19 cellular contexts compared by ENCODE assay signal in genomic region chr12:114371250-114371649, GRCh38. TPM values are rescaled to one million over a fixed set of nuclear protein-coding genes. Genes with fewer than 3 reads are reported as not detected.
DNase-seq lines count a peak whose midpoint lies in the region; ATAC-seq and TF ChIP-seq lines count a peak whose summit lies in the region.
"Had no signal": no experiment of that assay in that cellular context is flagged by ENCODE, and none has a peak within 500 bp of the region (broad histone marks: within the 10 kb centered on the region; RNA-seq: fewer than 3 reads in every experiment).

No MANE protein-coding gene starts in this region.

- no peak overlapping the region for H3K9ac ChIP-seq in neuronal stem cell (ENCODE audit: low read depth, low read length, poor library complexity)
- H3K9ac ChIP-seq: KMS-11 had no signal

- peaks cover 0 to 4% of the 10 kb centered on the region in 2 donors for H3K4me1 Mint-ChIP-seq in stimulated activated naive B cell treated with anti-CD40 and anti-IgM and Interleukin-4, amounts not matched to agents 10 μg/mL and 1 μg/mL and 100 μg/mL, for 72 hours
- H3K4me1 Mint-ChIP-seq: CD14-positive monocyte had no signal

- no peaks in the 10 kb centered on the region for H3K79me1 ChIP-seq in neuronal stem cell (ENCODE audit: low read depth, low read length)

- H4K8ac ChIP-seq in neuronal stem cell (ENCODE audit: low read depth, low read length) = no peak overlapping the region

- no CpG with 5 or more reads among the region's 13 CpGs for WGBS in neuronal stem cell (ENCODE audit: extremely low coverage in 2 of 2, insufficient read length in 2 of 2, insufficient replicate concordance in 1 of 2), 2 donors

- no peak overlapping the region for H2BK15ac ChIP-seq in neuronal stem cell (ENCODE audit: low read length)

- H2BK120ac ChIP-seq in neuronal stem cell (ENCODE audit: low read depth, low read length) = no peak overlapping the region

- no peak overlapping the region for H3K23ac ChIP-seq in neuronal stem cell (ENCODE audit: low read depth, low read length, poor library complexity)

- H2AK5ac ChIP-seq in neuronal stem cell (ENCODE audit: low read depth, low read length) = no peak overlapping the region

- H3K4me3 Mint-ChIP-seq in stimulated activated naive B cell treated with anti-CD40 and anti-IgM and Interleukin-4, amounts not matched to agents 10 μg/mL and 1 μg/mL and 100 μg/mL, for 72 hours = no peak overlapping the region
- H3K4me3 Mint-ChIP-seq: CD14-positive monocyte had no signal

- no peak overlapping the region for H2BK5ac ChIP-seq in neuronal stem cell (ENCODE audit: low read length)

- H3K9me3 Mint-ChIP-seq in stimulated activated naive B cell treated with anti-CD40 and anti-IgM and Interleukin-4, amounts not matched to agents 10 μg/mL and 1 μg/mL and 100 μg/mL, for 72 hours = peaks cover 5 to 11% of the 10 kb centered on the region in 2 donors

- no peak overlapping the region for H4K91ac ChIP-seq in neuronal stem cell (ENCODE audit: low read depth, low read length, poor library complexity)

- DNase-seq in Ammon's horn (ENCODE audit: low spot score) (peak; percentile 92), SK-MEL-5 (ENCODE audit: low read depth, low spot score) (peak; percentile 84), head of caudate nucleus (peak; percentile 29 to 86 (median 68)), neuronal stem cell (ENCODE audit: low spot score) (no peak), breast epithelium (ENCODE audit: low spot score in 2 of 2) (no peak), SKM-1 treated with dmso at 0.1 percent for 144 hours (lab: John Stamatoyannopoulos, UW; ENCODE audit: unreplicated experiment) (no peak), NCI-H524 treated with DMSO at 0.1 percent for 48 hours (lab: John Stamatoyannopoulos, UW) (no peak)
- no peak for DNase-seq in stimulated activated naive B cell treated with anti-CD40 and anti-IgM and Interleukin-4, amounts not matched to agents 10 μg/mL and 1 μg/mL and 100 μg/mL, for 72 hours
- DNase-seq: DMS79, GDM1, NCI-H1092 treated with DMSO at 0.1 percent for 48 hours, NCI-H1694, NCI-H446 treated with DMSO at 0.1 percent for 48 hours, SHP77 had no signal

- intact Hi-C loops in head of caudate nucleus (cut with DNase I) = no loop called here
- intact Hi-C loops in breast epithelium (cut with DNase I; ENCODE audit: low total_unique reads) = no loop called here

- H3K4me1 ChIP-seq in neuronal stem cell (ENCODE audit: control insufficient read depth in 2 of 2, insufficient read depth in 1 of 2, low read depth in 1 of 2, low read length in 2 of 2) = peaks cover 0 to 3% of the 10 kb centered on the region in 2 donors
- H3K4me1 ChIP-seq in breast epithelium = no peaks in the 10 kb centered on the region

- ATAC-seq in stimulated activated naive B cell treated with anti-CD40 and anti-IgM and Interleukin-4, amounts not matched to agents 10 μg/mL and 1 μg/mL and 100 μg/mL, for 72 hours (replicated peaks) = no peak
- ATAC-seq: HepG2 had no signal

- H3K9me3 ChIP-seq in neuronal stem cell (replicated peaks in 1 of 2; ENCODE audit: control insufficient read depth in 2 of 2, insufficient read depth in 1 of 2, low read depth in 1 of 2, low read length in 2 of 2) = no peaks in the 10 kb centered on the region
- peaks cover under 1 to 3% of the 10 kb centered on the region in 2 donors for H3K9me3 ChIP-seq in breast epithelium

- H3K27ac Mint-ChIP-seq in stimulated activated naive B cell treated with anti-CD40 and anti-IgM and Interleukin-4, amounts not matched to agents 10 μg/mL and 1 μg/mL and 100 μg/mL, for 72 hours = no peak overlapping the region
- H3K27ac Mint-ChIP-seq: CD14-positive monocyte had no signal

- TF ChIP-seq CTCF in breast epithelium (IDR thresholded peaks at IDR 0.05) = no peak

- H3K4me3 ChIP-seq in neuronal stem cell (ENCODE audit: low read length in 2 of 2) (no peak overlapping the region), breast epithelium (no peak overlapping the region)

- in situ Hi-C loops in SK-MEL-5 (cut with HindIII; ENCODE audit: low pct_unique_long_range_greater_than_20kb, low sequenced_read_pairs) = no loop called here

- H2BK12ac ChIP-seq in neuronal stem cell (ENCODE audit: low read length) = no peak overlapping the region

- H2AFZ ChIP-seq in neuronal stem cell (ENCODE audit: low read length) = no peak overlapping the region

- H3K4me2 ChIP-seq in neuronal stem cell (ENCODE audit: insufficient read depth, low read length, poor library complexity, severe bottlenecking) = no peak overlapping the region
- H3K4me2 ChIP-seq: KMS-11 had no signal

- H3K27me3 Mint-ChIP-seq in stimulated activated naive B cell treated with anti-CD40 and anti-IgM and Interleukin-4, amounts not matched to agents 10 μg/mL and 1 μg/mL and 100 μg/mL, for 72 hours = peaks cover 12 to 24% of the 10 kb centered on the region in 2 donors

- H3K36me3 Mint-ChIP-seq in stimulated activated naive B cell treated with anti-CD40 and anti-IgM and Interleukin-4, amounts not matched to agents 10 μg/mL and 1 μg/mL and 100 μg/mL, for 72 hours = no peaks in the 10 kb centered on the region
- H3K36me3 Mint-ChIP-seq: CD14-positive monocyte had no signal

- H3K4ac ChIP-seq in neuronal stem cell (ENCODE audit: low read length) = no peak overlapping the region

- peak overlapping the region; percentile 39 for H3K18ac ChIP-seq in neuronal stem cell (ENCODE audit: low read length)

- TF ChIP-seq POLR2A in breast epithelium (IDR thresholded peaks at IDR 0.05) = no peak

- H3K27ac ChIP-seq in neuronal stem cell (replicated peaks; ENCODE audit: low read length) (no peak overlapping the region), breast epithelium (no peak overlapping the region)
- H3K27ac ChIP-seq: KMS-11 had no signal

- H3K14ac ChIP-seq in neuronal stem cell (ENCODE audit: low read length) = no peak overlapping the region

- H3K27me3 ChIP-seq in neuronal stem cell (ENCODE audit: control insufficient read depth in 3 of 3, insufficient read depth in 3 of 3, low read depth in 1 of 3, low read length in 3 of 3) (peaks cover 0 to 5% (median 0%) of the 10 kb centered on the region in 3 experiments), breast epithelium (no peaks in the 10 kb centered on the region)

- no peaks in the 10 kb centered on the region for H3K36me3 ChIP-seq in neuronal stem cell (replicated peaks in 1 of 2; ENCODE audit: control insufficient read depth in 2 of 2, insufficient read depth in 2 of 2, low read length in 2 of 2)
- no peaks in the 10 kb centered on the region for H3K36me3 ChIP-seq in breast epithelium

RNA-seq across cellular contexts. Expression of gene TBX5, which starts 34.7 kb away (rescaled TPM):
- not detected in 2 replicates for total RNA-seq in SK-MEL-5 (2014; rRNA removed; shearing (Covaris generic))
- 0.02 TPM in 1 of 2 replicates, not detected in the other for polyA plus RNA-seq in SK-MEL-5 (2015; cell fraction: cytosol; rRNA removed)
- polyA plus RNA-seq in SK-MEL-5 (2015; cell fraction: nucleus; rRNA removed) = not detected in 2 replicates
- polyA plus RNA-seq in neuronal stem cell (2013, experiment 1 of 2) = not detected
- polyA plus RNA-seq in neuronal stem cell (2013, experiment 2 of 2) = not detected
- total RNA-seq in breast epithelium = 10 to 100 TPM in 1 of 3 donors, 1 to 10 TPM in 2; 2.2 to 10.2 (median 6.2) TPM
- total RNA-seq: A172, HepG2, MCF 10A had no signal
- polyA plus RNA-seq: CD14-positive monocyte, HepG2 had no signal

Comparison
In these comparisons a context has a peak if more than half of its experiments do, and no peak if none do; other contexts are left out.
1. DNase-seq: peak in Ammon's horn (single experiment), SK-MEL-5 (single experiment) and head of caudate nucleus (42 of 42); none in neuronal stem cell (single experiment), breast epithelium (0 of 2), stimulated activated naive B cell treated with anti-CD40 and anti-IgM and Interleukin-4, amounts not matched to agents 10 μg/mL and 1 μg/mL and 100 μg/mL, for 72 hours (single experiment), SKM-1 treated with dmso at 0.1 percent for 144 hours (single experiment) and NCI-H524 treated with DMSO at 0.1 percent for 48 hours (single experiment).